ENCODE assay signal across 19 cellular contexts in the genomic region with DNA sequence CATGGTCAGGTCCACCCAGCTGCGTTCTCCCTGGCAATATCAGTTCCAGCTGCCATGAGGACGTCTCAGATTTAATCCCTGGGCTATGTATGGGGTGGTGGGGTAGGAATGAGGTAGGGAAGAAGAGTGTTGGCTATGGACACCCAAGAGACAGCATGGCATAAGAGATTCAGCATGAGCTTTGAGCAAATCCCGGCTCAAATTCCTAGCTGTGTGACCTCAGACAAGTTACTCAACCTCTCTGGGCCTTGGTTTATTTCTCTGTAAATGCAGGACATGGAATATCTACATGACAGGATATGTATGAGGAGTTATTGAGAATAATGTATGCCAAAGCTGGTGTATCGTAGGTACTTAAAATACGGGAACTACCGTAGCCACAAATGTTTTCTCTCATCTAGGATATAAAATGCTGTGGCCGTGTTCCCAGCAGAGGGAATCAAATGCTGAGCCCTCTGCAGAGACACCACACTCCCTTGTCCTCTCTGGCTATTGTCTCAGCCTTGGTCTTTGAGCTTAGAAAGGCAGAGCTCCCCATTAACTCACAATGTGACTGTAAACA. TPM values are rescaled to one million over a fixed set of nuclear protein-coding genes. Genes with fewer than 3 reads are reported as not detected.
"Had no signal": no experiment of that assay in that cellular context is flagged by ENCODE, and none has a peak within 500 bp of the region (broad histone marks: within the 10 kb centered on the region; RNA-seq: fewer than 3 reads in every experiment).

No MANE protein-coding gene starts in this region.

- H3K27me3 ChIP-seq: foreskin keratinocyte, testis had no signal

- ATAC-seq: activated CD8-positive, alpha-beta T cell treated with anti-CD3 and anti-CD28 coated beads for 36 hours; foreskin keratinocyte; heart left ventricle; left colon; mucosa of descending colon; naive thymus-derived CD4-positive, alpha-beta T cell; stimulated activated naive CD8-positive, alpha-beta T cell treated with anti-CD3 and anti-CD28 coated beads, Interleukin-15, amount 100 ng/mL, for 72 hours; upper lobe of right lung had no signal

- H3K9me3 ChIP-seq: heart left ventricle, mucosa of descending colon, testis, upper lobe of right lung had no signal

- H3K4me3 Mint-ChIP-seq: activated B cell treated with CpG ODN at 0.5 μM for 24 hours; activated CD8-positive, alpha-beta T cell treated with anti-CD3 and anti-CD28 coated beads for 36 hours; activated naive CD8-positive, alpha-beta T cell treated with anti-CD3 and anti-CD28 coated beads, Interleukin-2, amount 10 ng/mL, durations not matched to agents 7 days and 5 days; dendritic cell treated with granulocyte-macrophage colony-stimulating factor and Interleukin-4, amounts not matched to agents 40 ng/mL and 50 ng/mL, for 4 days; naive thymus-derived CD4-positive, alpha-beta T cell; stimulated activated naive CD8-positive, alpha-beta T cell treated with anti-CD3 and anti-CD28 coated beads, Interleukin-15, amount 100 ng/mL, for 72 hours had no signal

- H3K4me1 ChIP-seq: heart left ventricle, testis, upper lobe of right lung had no signal

- DNase-seq: activated B cell treated with CpG ODN at 0.5 μM for 24 hours; activated CD4-positive, alpha-beta T cell treated with anti-CD3 and anti-CD28 coated beads for 48 hours; activated CD8-positive, alpha-beta T cell treated with anti-CD3 and anti-CD28 coated beads for 36 hours; activated gamma-delta T cell treated with Interleukin-2 at 50 U/mL for 16 hours; activated naive CD8-positive, alpha-beta T cell treated with anti-CD3 and anti-CD28 coated beads, Interleukin-2, amount 10 ng/mL, durations not matched to agents 7 days and 5 days; effector memory CD4-positive, alpha-beta T cell; foreskin keratinocyte; heart left ventricle; left colon; mucosa of descending colon; naive thymus-derived CD4-positive, alpha-beta T cell; occipital lobe; stimulated activated naive CD8-positive, alpha-beta T cell treated with anti-CD3 and anti-CD28 coated beads, Interleukin-15, amount 100 ng/mL, for 72 hours; SW 1271; testis; upper lobe of right lung had no signal

- H3K9me3 Mint-ChIP-seq: activated B cell treated with CpG ODN at 0.5 μM for 24 hours; activated CD8-positive, alpha-beta T cell treated with anti-CD3 and anti-CD28 coated beads for 36 hours; activated naive CD8-positive, alpha-beta T cell treated with anti-CD3 and anti-CD28 coated beads, Interleukin-2, amount 10 ng/mL, durations not matched to agents 7 days and 5 days; dendritic cell treated with granulocyte-macrophage colony-stimulating factor and Interleukin-4, amounts not matched to agents 40 ng/mL and 50 ng/mL, for 4 days; naive thymus-derived CD4-positive, alpha-beta T cell; stimulated activated naive CD8-positive, alpha-beta T cell treated with anti-CD3 and anti-CD28 coated beads, Interleukin-15, amount 100 ng/mL, for 72 hours had no signal

- H3K36me3 ChIP-seq: heart left ventricle, upper lobe of right lung had no signal

- H3K36me3 Mint-ChIP-seq: activated naive CD8-positive, alpha-beta T cell treated with anti-CD3 and anti-CD28 coated beads, Interleukin-2, amount 10 ng/mL, durations not matched to agents 7 days and 5 days; naive thymus-derived CD4-positive, alpha-beta T cell had no signal

- H3K27ac Mint-ChIP-seq: activated B cell treated with CpG ODN at 0.5 μM for 24 hours; activated CD8-positive, alpha-beta T cell treated with anti-CD3 and anti-CD28 coated beads for 36 hours; activated naive CD8-positive, alpha-beta T cell treated with anti-CD3 and anti-CD28 coated beads, Interleukin-2, amount 10 ng/mL, durations not matched to agents 7 days and 5 days; dendritic cell treated with granulocyte-macrophage colony-stimulating factor and Interleukin-4, amounts not matched to agents 40 ng/mL and 50 ng/mL, for 4 days; naive thymus-derived CD4-positive, alpha-beta T cell; stimulated activated naive CD8-positive, alpha-beta T cell treated with anti-CD3 and anti-CD28 coated beads, Interleukin-15, amount 100 ng/mL, for 72 hours had no signal

- H3K4me3 ChIP-seq: heart left ventricle, lung, mucosa of descending colon, testis, upper lobe of right lung had no signal

- H3K27ac ChIP-seq: heart left ventricle, testis, upper lobe of right lung had no signal

- H3K4me1 Mint-ChIP-seq: activated B cell treated with CpG ODN at 0.5 μM for 24 hours had no signal

RNA-seq across cellular contexts. Expression of a gene that starts 17.8 kb away (rescaled TPM):
- total RNA-seq: activated B cell treated with CpG ODN at 0.5 μM for 24 hours; activated CD8-positive, alpha-beta T cell treated with anti-CD3 and anti-CD28 coated beads for 36 hours; activated naive CD8-positive, alpha-beta T cell treated with anti-CD3 and anti-CD28 coated beads, Interleukin-2, amount 10 ng/mL, durations not matched to agents 7 days and 5 days; foreskin keratinocyte; heart left ventricle; left colon; lung; mucosa of descending colon; occipital lobe; posterior vena cava; upper lobe of right lung had no signal
- polyA plus RNA-seq: heart left ventricle; lung; naive thymus-derived CD4-positive, alpha-beta T cell had no signal
